9 cellular contexts compared by ENCODE assay signal in the genomic region with DNA sequence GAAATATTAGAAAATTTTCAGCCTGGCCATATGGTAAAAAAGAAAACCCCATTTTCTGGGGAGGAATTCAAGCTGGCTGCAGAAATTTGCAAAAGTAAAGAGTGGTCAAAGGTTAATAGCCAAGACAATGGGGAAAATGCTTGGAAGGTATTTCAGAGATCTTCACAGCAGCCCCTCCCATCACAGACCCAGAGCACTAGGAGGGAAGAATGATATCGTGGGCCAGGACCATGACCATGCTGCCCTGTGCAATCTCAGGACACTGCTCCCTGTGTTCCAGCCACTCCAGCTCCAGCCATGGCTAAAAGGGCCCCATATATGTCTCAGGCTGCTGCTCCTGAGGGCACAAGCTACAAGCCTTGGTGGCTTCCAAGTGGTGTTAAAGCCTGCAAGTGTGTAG.
"Had no signal": no experiment of that assay in that cellular context is flagged by ENCODE, and none has a peak within 500 bp of the region (broad histone marks: within the 10 kb centered on the region; RNA-seq: fewer than 3 reads in every experiment).

No MANE protein-coding gene starts in this region.

- ATAC-seq: HCT116, HepG2 had no signal

- H3K9ac ChIP-seq: GM23248, KMS-11 had no signal

- H3K4me2 ChIP-seq: KMS-11 had no signal

- H3K4me1 ChIP-seq: HAP-1 had no signal

- H3K4me3 ChIP-seq: GM23248, HAP-1 had no signal

- H3K9me3 ChIP-seq: HAP-1 had no signal

- H3K27ac ChIP-seq: GM23248, KMS-11 had no signal

- H3K36me3 ChIP-seq: HAP-1 had no signal

- DNase-seq: GM23248, H7, HFFc6, Karpas-422, KBM-7 had no signal

- H2AFZ ChIP-seq: GM23248 had no signal
